In genomic region chr13:46386426-46386995, GRCh38 we compare ENCODE assay signal across 9 cellular contexts. TPM values are rescaled to one million over a fixed set of nuclear protein-coding genes. Genes with fewer than 3 reads are reported as not detected.
DNase-seq lines count a peak whose midpoint lies in the region; ATAC-seq and TF ChIP-seq lines count a peak whose summit lies in the region.
"Had no signal": no experiment of that assay in that cellular context is flagged by ENCODE, and none has a peak within 500 bp of the region (broad histone marks: within the 10 kb centered on the region; RNA-seq: fewer than 3 reads in every experiment).

No MANE protein-coding gene starts in this region.

- H3K27ac ChIP-seq in KOPT-K1 (ENCODE audit: low read depth, low read length, poor library complexity, severe bottlenecking): peak overlapping the region; percentile 72
- H3K27ac ChIP-seq in effector memory CD4-positive, alpha-beta T cell (ENCODE audit: insufficient read depth, low read length, poor library complexity, severe bottlenecking): no peak overlapping the region

- H3K27ac Mint-ChIP-seq in naive thymus-derived CD8-positive, alpha-beta T cell: peak overlapping the region in 2 of 10 donors; percentile 15 to 70

- H3K4me3 Mint-ChIP-seq in naive thymus-derived CD8-positive, alpha-beta T cell: peak overlapping the region; percentile 82 to 94 (median 88)

- POLR2A ChIA-PET in naive thymus-derived CD8-positive, alpha-beta T cell (lab: Charles Lee): interaction anchor here (1.7 kb wide), 1 partner anchor 9 kb away, joined by 4 read pairs; no protein-coding TSS in a partner anchor

- no peak for ATAC-seq in naive thymus-derived CD8-positive, alpha-beta T cell

- H3K36me3 ChIP-seq in KOPT-K1 (ENCODE audit: insufficient read depth, low read length): no peaks in the 10 kb centered on the region
- no peaks in the 10 kb centered on the region for H3K36me3 ChIP-seq in effector memory CD4-positive, alpha-beta T cell (ENCODE audit: control insufficient read depth, insufficient read depth, low read length)

- H3K27me3 Mint-ChIP-seq in naive thymus-derived CD8-positive, alpha-beta T cell: peaks cover 20 to 42% (median 34%) of the 10 kb centered on the region in 5 donors

- TF ChIP-seq CTCF in AG10803 (conservative IDR thresholded peaks at IDR 0.05; ENCODE audit: low read length): no peak

- no peaks in the 10 kb centered on the region for H3K36me3 Mint-ChIP-seq in naive thymus-derived CD8-positive, alpha-beta T cell

- H3K4me3 ChIP-seq in AG10803 (ENCODE audit: low read length): peak overlapping the region; percentile 58
- H3K4me3 ChIP-seq in effector memory CD4-positive, alpha-beta T cell (ENCODE audit: insufficient read depth, low read depth, low read length, poor library complexity, severe bottlenecking): peak overlapping the region; percentile 64

- H3K27me3 ChIP-seq in effector memory CD4-positive, alpha-beta T cell (replicated peaks; ENCODE audit: control insufficient read depth, insufficient read depth, low read length, poor library complexity, severe bottlenecking): peaks cover 6% of the 10 kb centered on the region

- no peaks in the 10 kb centered on the region for H3K9me3 Mint-ChIP-seq in naive thymus-derived CD8-positive, alpha-beta T cell

- DNase-seq in AG10803 (ENCODE audit: low read depth): peak; percentile 20
- no peak for DNase-seq in effector memory CD4-positive, alpha-beta T cell
- no peak for DNase-seq in naive thymus-derived CD8-positive, alpha-beta T cell
- no peak for DNase-seq in NK-92 (lab: John Stamatoyannopoulos, UW; ENCODE audit: unreplicated experiment)
- DNase-seq in HuH-7 (ENCODE audit: low spot score): no peak
- DNase-seq in D341Med (ENCODE audit: low spot score): no peak
- DNase-seq in mucosa of gallbladder (ENCODE audit: low spot score): no peak

- H3K9me3 ChIP-seq in KOPT-K1 (ENCODE audit: insufficient read depth, low read length, poor library complexity, severe bottlenecking): no peaks in the 10 kb centered on the region
- no peaks in the 10 kb centered on the region for H3K9me3 ChIP-seq in effector memory CD4-positive, alpha-beta T cell (ENCODE audit: control insufficient read depth, low read length)

- peaks cover 11 to 60% (median 30%) of the 10 kb centered on the region in 4 donors for H3K4me1 Mint-ChIP-seq in naive thymus-derived CD8-positive, alpha-beta T cell

- peaks cover 11% of the 10 kb centered on the region for H3K4me1 ChIP-seq in effector memory CD4-positive, alpha-beta T cell (ENCODE audit: control insufficient read depth, insufficient read depth, low read length, poor library complexity, severe bottlenecking)

RNA-seq across cellular contexts. Expression of gene RUBCNL, which starts 0.5 kb away (rescaled TPM):
- total RNA-seq in naive thymus-derived CD8-positive, alpha-beta T cell: 10 to 100 TPM in 1 of 2 experiments, 1 to 10 TPM in 1; 9.7 to 10.6 TPM
- under 1 TPM in 2 of 3 donors, not detected in 1; 0.12 to 0.57 TPM for polyA plus RNA-seq in naive thymus-derived CD8-positive, alpha-beta T cell
- total RNA-seq in mucosa of gallbladder: 4.3 TPM
- total RNA-seq: RPMI7951 had no signal
